1 cellular context compared by ENCODE assay signal in the genomic region with DNA sequence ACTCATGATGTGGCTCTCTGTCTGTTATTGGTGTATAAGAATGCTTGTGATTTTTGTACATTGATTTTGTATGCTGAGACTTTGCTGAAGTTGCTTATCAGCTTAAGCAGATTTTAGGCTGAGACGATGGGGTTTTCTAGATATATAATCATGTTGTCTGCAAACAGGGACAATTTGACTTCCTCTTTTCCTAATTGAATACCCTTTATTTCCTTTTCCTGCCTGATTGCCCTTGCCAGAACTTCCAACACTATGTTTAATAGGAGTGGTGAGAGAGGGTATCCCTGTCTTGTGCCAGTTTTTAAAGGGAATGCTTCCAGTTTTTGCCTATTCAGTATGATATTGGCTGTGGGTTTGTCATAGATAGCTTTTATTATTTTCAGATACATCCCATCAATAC.
A peak's percentile ranks its signal among the peaks of the same experiment; 100 is the strongest.
TF ChIP-seq lines count a peak whose summit lies in the region.

No MANE protein-coding gene starts in this region.

TF ChIP-seq in K562, 482 proteins besides CTCF, POLR2A, EP300 and RAD21 (continued from another document):
- TF ChIP-seq RCOR1 (IDR thresholded peaks at IDR 0.05; ENCODE audit: borderline replicate concordance in 1 of 2, low read depth in 2 of 2, low read length in 2 of 2) (peak; percentile 25 to 41; a peak in 1 of 4 replicates), SPI1 (IDR thresholded peaks at IDR 0.05; ENCODE audit: borderline replicate concordance, low read depth, low read length) (peak; percentile 71)
